8 cellular contexts compared by ENCODE assay signal in the genomic region with DNA sequence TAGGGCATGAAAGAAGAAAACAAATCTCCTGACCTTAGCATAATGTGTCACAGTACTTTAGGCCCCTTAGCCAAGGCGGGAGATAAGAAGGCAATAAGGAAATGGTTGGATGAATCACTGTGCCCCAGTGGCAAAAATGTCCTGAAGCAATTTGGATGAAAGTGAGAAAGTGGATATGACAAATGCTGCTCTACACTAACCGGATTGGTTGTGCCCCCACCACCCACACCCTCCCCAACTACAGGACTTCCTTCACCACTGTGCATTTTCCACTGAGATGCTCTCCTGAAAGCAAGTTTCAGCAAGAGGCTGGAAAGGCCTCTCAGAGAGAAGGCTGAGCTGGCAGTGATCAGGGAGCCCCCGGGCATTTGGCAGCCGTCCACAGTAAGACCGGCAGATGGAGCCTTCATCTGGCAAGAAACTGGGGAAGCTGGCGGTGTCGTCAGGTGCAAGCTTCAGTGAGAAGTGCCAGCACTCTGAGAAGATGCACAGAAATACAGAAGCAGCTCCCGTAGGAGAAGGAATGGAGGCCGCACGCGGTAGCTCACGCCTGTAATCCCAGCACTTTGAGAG.
A peak's percentile ranks its signal among the peaks of the same experiment; 100 is the strongest.
DNase-seq lines count a peak whose midpoint lies in the region; ATAC-seq and TF ChIP-seq lines count a peak whose summit lies in the region.

No MANE protein-coding gene starts in this region.

- no peak overlapping the region for H3K4me3 ChIP-seq in skin epidermis

- DNase-seq in COLO668 (lab: John Stamatoyannopoulos, UW; ENCODE audit: unreplicated experiment) (peak; percentile 22), SW480 (ENCODE audit: low spot score) (peak; percentile 38), fibroblast of gingiva (ENCODE audit: low read depth) (peak; percentile 63), ecto neural progenitor cell (ENCODE audit: low spot score) (no peak)

- peak overlapping the region in 17 of 21 experiments; percentile 8 to 77 (median 56) for H3K27ac ChIP-seq in skin epidermis

- TF ChIP-seq RAD21 in Ishikawa (IDR thresholded peaks at IDR 0.05; ENCODE audit: low read depth), result peak; percentile 32; the same call in 1 of the 2 replicates

- no peak for TF ChIP-seq EP300 in Ishikawa (IDR thresholded peaks at IDR 0.05; ENCODE audit: borderline replicate concordance)

- ATAC-seq in GM21786 (IDR thresholded peaks at IDR 0.05; ENCODE audit: unreplicated experiment), result no peak
- no peak for ATAC-seq in GM18498 (IDR thresholded peaks at IDR 0.05; ENCODE audit: unreplicated experiment)

TF ChIP-seq in Ishikawa, 13 proteins besides CTCF, POLR2A, EP300 and RAD21:
- peak; percentile 9; the same call in 1 of the 2 replicates for TF ChIP-seq NFIC (IDR thresholded peaks at IDR 0.05)
- no peak for TF ChIP-seq TAF1 (IDR thresholded peaks at IDR 0.05; ENCODE audit: low read depth)
